Comparison of ENCODE assay signal across 3 cellular contexts in the genomic region with DNA sequence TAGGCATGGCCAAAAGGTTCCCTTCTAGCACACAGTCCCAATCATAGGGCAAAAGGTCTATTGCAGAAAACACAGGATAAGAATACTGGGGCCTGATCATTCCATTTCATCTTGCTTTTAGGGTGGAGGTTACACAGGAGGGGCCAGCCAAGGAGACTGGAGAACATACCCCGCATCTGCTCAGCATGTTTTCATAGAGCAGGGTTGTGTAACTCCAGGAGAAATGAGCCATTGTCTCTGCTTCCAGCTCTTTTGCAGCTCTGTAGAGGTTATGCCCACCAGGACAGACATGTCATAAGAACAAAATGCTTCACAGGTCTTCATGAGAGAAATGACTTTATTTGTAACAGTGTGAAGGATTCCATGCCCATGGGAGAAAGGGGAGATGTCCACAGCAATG.
"Had no signal": no experiment of that assay in that cellular context is flagged by ENCODE, and none has a peak within 500 bp of the region (broad histone marks: within the 10 kb centered on the region; RNA-seq: fewer than 3 reads in every experiment).

No MANE protein-coding gene starts in this region.

- DNase-seq: GDM1, GF-D8 had no signal

- ATAC-seq: GM12878 had no signal
